ENCODE assay signal across 34 cellular contexts in genomic region chr22:21968452-21969129, GRCh38.
"Had no signal": no experiment of that assay in that cellular context is flagged by ENCODE, and none has a peak within 500 bp of the region (broad histone marks: within the 10 kb centered on the region; RNA-seq: fewer than 3 reads in every experiment).

No MANE protein-coding gene starts in this region.

- H3K4me3 Mint-ChIP-seq: activated B cell treated with CpG ODN at 0.5 μM for 24 hours; activated CD8-positive, alpha-beta T cell treated with anti-CD3 and anti-CD28 coated beads for 36 hours; activated naive CD8-positive, alpha-beta T cell; dendritic cell treated with granulocyte-macrophage colony-stimulating factor and Interleukin-4, amounts not matched to agents 40 ng/mL and 50 ng/mL, for 4 days; endodermal cell; T-cell; T-helper 1 cell treated with Interleukin-12 subunit alpha and Interleukin-12 subunit beta and Interleukin-4 antibody, amounts not matched to agents 30 μg/mL and 1 μg/mL, for 36 hours; T-helper 2 cell treated with Interferon-gamma antibody and Interleukin-4, amounts not matched to agents 5 μg/mL and 100 μg/mL, for 36 hours had no signal

- H3K27ac Mint-ChIP-seq: activated B cell treated with CpG ODN at 0.5 μM for 24 hours; activated CD8-positive, alpha-beta T cell treated with anti-CD3 and anti-CD28 coated beads for 36 hours; activated naive CD8-positive, alpha-beta T cell; dendritic cell treated with granulocyte-macrophage colony-stimulating factor and Interleukin-4, amounts not matched to agents 40 ng/mL and 50 ng/mL, for 4 days; endodermal cell; T-cell; T-helper 1 cell treated with Interleukin-12 subunit alpha and Interleukin-12 subunit beta and Interleukin-4 antibody, amounts not matched to agents 30 μg/mL and 1 μg/mL, for 36 hours; T-helper 2 cell treated with Interferon-gamma antibody and Interleukin-4, amounts not matched to agents 5 μg/mL and 100 μg/mL, for 36 hours had no signal

- ATAC-seq: activated CD4-positive, CD25-positive, alpha-beta regulatory T cell treated with anti-CD3 and anti-CD28 coated beads, Interleukin-2, amount 50 U/mL, for 24 hours; activated CD8-positive, alpha-beta T cell treated with anti-CD3 and anti-CD28 coated beads for 36 hours; body of pancreas; foreskin keratinocyte; gastrocnemius medialis; heart left ventricle; T-cell had no signal

- H3K4me1 Mint-ChIP-seq: endodermal cell had no signal

- DNase-seq: activated B cell treated with CpG ODN at 0.5 μM for 24 hours; activated CD4-positive, alpha-beta T cell treated with anti-CD3 and anti-CD28 coated beads for 48 hours; activated CD4-positive, alpha-beta T cell treated with anti-CD3 and anti-CD28 coated beads, Interleukin-2, amount 50 U/mL, for 1 hour; activated CD4-positive, alpha-beta T cell treated with anti-CD3 and anti-CD28 coated beads, Interleukin-2, amount 50 U/mL, for 48 hours; activated CD8-positive, alpha-beta memory T cell treated with anti-CD3 and anti-CD28 coated beads for 24 hours; activated CD8-positive, alpha-beta T cell treated with anti-CD3 and anti-CD28 coated beads for 36 hours; activated effector memory CD4-positive, alpha-beta T cell treated with Interleukin-2 at 50 U/mL for 16 hours; activated gamma-delta T cell treated with Interleukin-2 at 50 U/mL for 16 hours; activated naive CD4-positive, alpha-beta T cell treated with anti-CD3 and anti-CD28 coated beads, Interleukin-2, amount 50 U/mL, for 16 hours; activated naive CD4-positive, alpha-beta T cell treated with Interleukin-2 at 50 U/mL for 16 hours; activated T-cell treated with anti-CD3 and anti-CD28 coated beads, Interleukin-2, amount 50 U/mL, for 48 hours; adrenal gland; amygdala; aorta; body of pancreas; caudate nucleus; colonic mucosa; dorsolateral prefrontal cortex; effector memory CD4-positive, alpha-beta T cell; endodermal cell; erythroblast; foreskin keratinocyte; gastrocnemius medialis; glutamatergic neuron; SW 1271; T-cell; T1000; WERI-Rb-1 had no signal

- H3K27me3 Mint-ChIP-seq: activated B cell treated with CpG ODN at 0.5 μM for 24 hours; activated CD8-positive, alpha-beta T cell treated with anti-CD3 and anti-CD28 coated beads for 36 hours; activated naive CD8-positive, alpha-beta T cell; dendritic cell treated with granulocyte-macrophage colony-stimulating factor and Interleukin-4, amounts not matched to agents 40 ng/mL and 50 ng/mL, for 4 days; T-cell had no signal

- H3K9me3 Mint-ChIP-seq: activated B cell treated with CpG ODN at 0.5 μM for 24 hours; activated CD8-positive, alpha-beta T cell treated with anti-CD3 and anti-CD28 coated beads for 36 hours; dendritic cell treated with granulocyte-macrophage colony-stimulating factor and Interleukin-4, amounts not matched to agents 40 ng/mL and 50 ng/mL, for 4 days; endodermal cell; T-cell; T-helper 1 cell treated with Interleukin-12 subunit alpha and Interleukin-12 subunit beta and Interleukin-4 antibody, amounts not matched to agents 30 μg/mL and 1 μg/mL, for 36 hours; T-helper 2 cell treated with Interferon-gamma antibody and Interleukin-4, amounts not matched to agents 5 μg/mL and 100 μg/mL, for 36 hours had no signal
